Comparison of ENCODE assay signal across 2 cellular contexts in the genomic region with DNA sequence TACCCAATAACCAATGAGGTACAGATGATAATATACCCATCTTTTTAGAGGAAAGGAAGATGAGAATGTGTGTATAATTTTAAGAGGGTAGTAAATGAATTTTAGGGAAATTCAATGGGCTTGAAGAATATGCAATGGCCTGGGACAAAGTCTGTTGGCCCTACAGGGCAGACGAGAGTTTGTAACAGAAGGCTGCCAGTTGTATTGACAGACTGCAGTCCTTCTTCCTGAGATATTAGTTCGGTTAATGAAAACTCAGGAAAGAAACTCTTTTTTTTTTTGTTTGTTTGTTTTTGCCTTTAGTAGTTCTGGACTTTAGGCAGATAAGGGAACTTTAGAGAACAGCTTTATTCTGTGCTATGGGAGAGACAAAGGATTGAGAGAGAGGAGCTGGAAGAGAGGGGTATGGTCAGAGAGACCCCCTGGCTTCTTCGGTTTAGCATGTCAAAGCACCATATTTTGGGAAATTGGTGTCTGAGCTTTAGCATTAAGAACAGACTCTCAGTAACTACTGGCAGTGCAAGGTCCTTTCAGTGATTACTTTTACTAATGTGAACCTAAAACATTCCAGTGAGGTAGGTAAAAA.
TF ChIP-seq lines count a peak whose summit lies in the region.

No MANE protein-coding gene starts in this region.

TF ChIP-seq in SK-N-SH, 30 proteins besides CTCF, POLR2A, EP300 and RAD21 (continued from another document):
- TF ChIP-seq, protein P1, sequence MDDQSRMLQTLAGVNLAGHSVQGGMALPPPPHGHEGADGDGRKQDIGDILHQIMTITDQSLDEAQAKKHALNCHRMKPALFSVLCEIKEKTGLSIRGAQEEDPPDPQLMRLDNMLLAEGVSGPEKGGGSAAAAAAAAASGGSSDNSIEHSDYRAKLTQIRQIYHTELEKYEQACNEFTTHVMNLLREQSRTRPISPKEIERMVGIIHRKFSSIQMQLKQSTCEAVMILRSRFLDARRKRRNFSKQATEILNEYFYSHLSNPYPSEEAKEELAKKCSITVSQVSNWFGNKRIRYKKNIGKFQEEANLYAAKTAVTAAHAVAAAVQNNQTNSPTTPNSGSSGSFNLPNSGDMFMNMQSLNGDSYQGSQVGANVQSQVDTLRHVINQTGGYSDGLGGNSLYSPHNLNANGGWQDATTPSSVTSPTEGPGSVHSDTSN (IDR thresholded peaks at IDR 0.05) = no peak
- TF ChIP-seq MXI1 (IDR thresholded peaks at IDR 0.05; ENCODE audit: low read depth, low read length) = no peak
- no peak for TF ChIP-seq GATA2 (CRISPR knock-in tag; IDR thresholded peaks at IDR 0.05)
- TF ChIP-seq TCF12 (IDR thresholded peaks at IDR 0.05) = no peak
- TF ChIP-seq, protein P2, sequence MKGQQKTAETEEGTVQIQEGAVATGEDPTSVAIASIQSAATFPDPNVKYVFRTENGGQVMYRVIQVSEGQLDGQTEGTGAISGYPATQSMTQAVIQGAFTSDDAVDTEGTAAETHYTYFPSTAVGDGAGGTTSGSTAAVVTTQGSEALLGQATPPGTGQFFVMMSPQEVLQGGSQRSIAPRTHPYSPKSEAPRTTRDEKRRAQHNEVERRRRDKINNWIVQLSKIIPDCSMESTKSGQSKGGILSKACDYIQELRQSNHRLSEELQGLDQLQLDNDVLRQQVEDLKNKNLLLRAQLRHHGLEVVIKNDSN (IDR thresholded peaks at IDR 0.05; ENCODE audit: borderline replicate concordance, low read depth) = no peak
- TF ChIP-seq FOXM1 (IDR thresholded peaks at IDR 0.05; ENCODE audit: low read depth) = no peak
- TF ChIP-seq, protein P3, sequence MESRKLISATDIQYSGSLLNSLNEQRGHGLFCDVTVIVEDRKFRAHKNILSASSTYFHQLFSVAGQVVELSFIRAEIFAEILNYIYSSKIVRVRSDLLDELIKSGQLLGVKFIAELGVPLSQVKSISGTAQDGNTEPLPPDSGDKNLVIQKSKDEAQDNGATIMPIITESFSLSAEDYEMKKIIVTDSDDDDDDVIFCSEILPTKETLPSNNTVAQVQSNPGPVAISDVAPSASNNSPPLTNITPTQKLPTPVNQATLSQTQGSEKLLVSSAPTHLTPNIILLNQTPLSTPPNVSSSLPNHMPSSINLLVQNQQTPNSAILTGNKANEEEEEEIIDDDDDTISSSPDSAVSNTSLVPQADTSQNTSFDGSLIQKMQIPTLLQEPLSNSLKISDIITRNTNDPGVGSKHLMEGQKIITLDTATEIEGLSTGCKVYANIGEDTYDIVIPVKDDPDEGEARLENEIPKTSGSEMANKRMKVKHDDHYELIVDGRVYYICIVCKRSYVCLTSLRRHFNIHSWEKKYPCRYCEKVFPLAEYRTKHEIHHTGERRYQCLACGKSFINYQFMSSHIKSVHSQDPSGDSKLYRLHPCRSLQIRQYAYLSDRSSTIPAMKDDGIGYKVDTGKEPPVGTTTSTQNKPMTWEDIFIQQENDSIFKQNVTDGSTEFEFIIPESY (IDR thresholded peaks at IDR 0.05; ENCODE audit: borderline replicate concordance, low read depth) = no peak
- TF ChIP-seq GABPA (IDR thresholded peaks at IDR 0.05; ENCODE audit: low read depth) = no peak

TF ChIP-seq in SK-N-SH treated with all-trans-retinoic acid at 6 μM for 48 hours, 23 proteins besides CTCF, POLR2A, EP300 and RAD21 (continued from another document):
- TF ChIP-seq ESRRG (CRISPR knock-in tag; IDR thresholded peaks at IDR 0.05) (no peak), ZNF565 (CRISPR knock-in tag; conservative IDR thresholded peaks at IDR 0.05; ENCODE audit: low read depth) (no peak)
- TF ChIP-seq, protein P4, sequence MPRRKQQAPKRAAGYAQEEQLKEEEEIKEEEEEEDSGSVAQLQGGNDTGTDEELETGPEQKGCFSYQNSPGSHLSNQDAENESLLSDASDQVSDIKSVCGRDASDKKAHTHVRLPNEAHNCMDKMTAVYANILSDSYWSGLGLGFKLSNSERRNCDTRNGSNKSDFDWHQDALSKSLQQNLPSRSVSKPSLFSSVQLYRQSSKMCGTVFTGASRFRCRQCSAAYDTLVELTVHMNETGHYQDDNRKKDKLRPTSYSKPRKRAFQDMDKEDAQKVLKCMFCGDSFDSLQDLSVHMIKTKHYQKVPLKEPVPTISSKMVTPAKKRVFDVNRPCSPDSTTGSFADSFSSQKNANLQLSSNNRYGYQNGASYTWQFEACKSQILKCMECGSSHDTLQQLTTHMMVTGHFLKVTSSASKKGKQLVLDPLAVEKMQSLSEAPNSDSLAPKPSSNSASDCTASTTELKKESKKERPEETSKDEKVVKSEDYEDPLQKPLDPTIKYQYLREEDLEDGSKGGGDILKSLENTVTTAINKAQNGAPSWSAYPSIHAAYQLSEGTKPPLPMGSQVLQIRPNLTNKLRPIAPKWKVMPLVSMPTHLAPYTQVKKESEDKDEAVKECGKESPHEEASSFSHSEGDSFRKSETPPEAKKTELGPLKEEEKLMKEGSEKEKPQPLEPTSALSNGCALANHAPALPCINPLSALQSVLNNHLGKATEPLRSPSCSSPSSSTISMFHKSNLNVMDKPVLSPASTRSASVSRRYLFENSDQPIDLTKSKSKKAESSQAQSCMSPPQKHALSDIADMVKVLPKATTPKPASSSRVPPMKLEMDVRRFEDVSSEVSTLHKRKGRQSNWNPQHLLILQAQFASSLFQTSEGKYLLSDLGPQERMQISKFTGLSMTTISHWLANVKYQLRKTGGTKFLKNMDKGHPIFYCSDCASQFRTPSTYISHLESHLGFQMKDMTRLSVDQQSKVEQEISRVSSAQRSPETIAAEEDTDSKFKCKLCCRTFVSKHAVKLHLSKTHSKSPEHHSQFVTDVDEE (CRISPR knock-in tag; IDR thresholded peaks at IDR 0.05) = no peak
- TF ChIP-seq, protein P5, sequence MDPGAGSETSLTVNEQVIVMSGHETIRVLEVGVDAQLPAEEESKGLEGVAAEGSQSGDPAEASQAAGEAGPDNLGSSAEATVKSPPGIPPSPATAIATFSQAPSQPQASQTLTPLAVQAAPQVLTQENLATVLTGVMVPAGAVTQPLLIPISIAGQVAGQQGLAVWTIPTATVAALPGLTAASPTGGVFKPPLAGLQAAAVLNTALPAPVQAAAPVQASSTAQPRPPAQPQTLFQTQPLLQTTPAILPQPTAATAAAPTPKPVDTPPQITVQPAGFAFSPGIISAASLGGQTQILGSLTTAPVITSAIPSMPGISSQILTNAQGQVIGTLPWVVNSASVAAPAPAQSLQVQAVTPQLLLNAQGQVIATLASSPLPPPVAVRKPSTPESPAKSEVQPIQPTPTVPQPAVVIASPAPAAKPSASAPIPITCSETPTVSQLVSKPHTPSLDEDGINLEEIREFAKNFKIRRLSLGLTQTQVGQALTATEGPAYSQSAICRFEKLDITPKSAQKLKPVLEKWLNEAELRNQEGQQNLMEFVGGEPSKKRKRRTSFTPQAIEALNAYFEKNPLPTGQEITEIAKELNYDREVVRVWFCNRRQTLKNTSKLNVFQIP (CRISPR knock-in tag; IDR thresholded peaks at IDR 0.05; ENCODE audit: borderline replicate concordance, low read depth) = no peak
TF ChIP-seq in SK-N-SH treated with all-trans-retinoic acid at 6 μM for 48 hours: peak in this region for 0.
